Comparison of ENCODE assay signal across 8 cellular contexts in genomic region chr16:28846080-28846932, GRCh38. TPM values are rescaled to one million over a fixed set of nuclear protein-coding genes. Genes with fewer than 3 reads are reported as not detected.
DNase-seq lines count a peak whose midpoint lies in the region; FAIRE-seq and TF ChIP-seq lines count a peak whose summit lies in the region.

Gene TUFM, minus strand, starts transcription at chr16:28846348. Its CDS starts 79 bp downstream, at chr16:28846269.

- H4K20me1 ChIP-seq in H1 (replicated peaks in 1 of 2; ENCODE audit: control insufficient read depth in 1 of 2, insufficient read depth in 2 of 2, low read length in 2 of 2): peaks cover 2 to 14% of the 10 kb centered on the region in 2 experiments

- H2BK20ac ChIP-seq in H1 (ENCODE audit: low read length): 0 out of 2 replicates have a peak within 1 kb of the TSS, but pooled peaks have one; percentile 18

- H2AFZ ChIP-seq in H1 (ENCODE audit: low read length) (peak within 1 kb of the TSS; percentile 86; the same call in 1 of the 2 replicates), mesenchymal stem cell (ENCODE audit: low read depth, low read length) (peak within 1 kb of the TSS; percentile 96)

- peak within 1 kb of the TSS; percentile 91 for H4K91ac ChIP-seq in H1 (replicated peaks; ENCODE audit: insufficient read length, low read length)
- H4K91ac ChIP-seq in mesenchymal stem cell (ENCODE audit: low read length): peak within 1 kb of the TSS; percentile 78

- H3K9ac ChIP-seq in H1 (replicated peaks in 1 of 4; ENCODE audit: extremely low read depth in 1 of 4, low read depth in 3 of 4, low read length in 3 of 4) (peak within 1 kb of the TSS; percentile 74 to 91 (median 82)), mesenchymal stem cell (ENCODE audit: low read length) (peak within 1 kb of the TSS; percentile 98)

- no peak; a peak in 1 of 3 replicates for TF ChIP-seq POLR2A in H1 (IDR thresholded peaks at IDR 0.05; ENCODE audit: control extremely low read depth in 1 of 2, low read depth in 2 of 2, low read length in 2 of 2)

- H3K56ac ChIP-seq in H1 (replicated peaks; ENCODE audit: insufficient read length, low read depth, low read length): peak within 1 kb of the TSS; percentile 82

- H3K79me1 ChIP-seq in H1 (ENCODE audit: low read depth, low read length) (0 out of 2 replicates have a peak, but pooled peaks cover 2% of the 10 kb centered on the region), mesenchymal stem cell (replicated peaks; ENCODE audit: low read length, poor library complexity, severe bottlenecking) (peaks cover 34% of the 10 kb centered on the region)

- CTCF ChIA-PET in H1 (lab: Charles Lee; ENCODE audit: partially characterized antibody): interaction anchor here (0.9 to 4.8 kb wide), 16 partner anchors 8 to 127 kb away, joined by 3 to 34 read pairs (median 6); partner anchors contain the start of genes NFATC2IP and SH2B1

- no peaks in the 10 kb centered on the region for H3K27me3 ChIP-seq in H1 (replicated peaks in 1 of 4; ENCODE audit: control insufficient read depth in 3 of 4, extremely low read depth in 1 of 4, insufficient read depth in 3 of 4, low read length in 3 of 4)
- no peaks in the 10 kb centered on the region for H3K27me3 ChIP-seq in mesenchymal stem cell (ENCODE audit: control insufficient read depth in 1 of 2, insufficient read depth in 1 of 2, low read length in 2 of 2)

- TF ChIP-seq RAD21 in H1 (IDR thresholded peaks at IDR 0.05 in 1 of 2, conservative IDR thresholded peaks at IDR 0.05 in 1 of 2; ENCODE audit: low read depth in 2 of 2, low read length in 2 of 2): peak; percentile 32 to 36; a peak in 3 of 4 replicates

- H3K14ac ChIP-seq in H1 (ENCODE audit: insufficient read length) (no peak within 1 kb of the TSS), mesenchymal stem cell (ENCODE audit: low read length in 2 of 2) (peak within 1 kb of the TSS in 1 of 2 experiments; percentile 96)

- H3K4ac ChIP-seq in H1 (replicated peaks; ENCODE audit: insufficient read length, low read depth, low read length) (peak within 1 kb of the TSS; percentile 98), mesenchymal stem cell (ENCODE audit: low read depth in 1 of 2, low read length in 2 of 2) (peak within 1 kb of the TSS; percentile 83 to 85)

- POLR2A ChIA-PET in H1 (lab: Charles Lee; ENCODE audit: partially characterized antibody): interaction anchor here (0.6 to 23.4 kb wide), 13 partner anchors 8 to 128 kb away, joined by 3 to 756 read pairs (median 4); partner anchors contain the start of genes ATP2A1, ATXN2L and SH2B1

- H3K23ac ChIP-seq in H1 (ENCODE audit: insufficient read length) (no peak within 1 kb of the TSS), mesenchymal stem cell (ENCODE audit: low read length in 2 of 2) (peak within 1 kb of the TSS in 1 of 2 experiments; percentile 5)

- H2BK15ac ChIP-seq in H1 (ENCODE audit: low read length) (no peak within 1 kb of the TSS), mesenchymal stem cell (ENCODE audit: low read depth, poor library complexity, severe bottlenecking) (peak within 1 kb of the TSS; percentile 36)

- peak; percentile 90 for DNase-seq in COLO829 (ENCODE audit: low spot score)
- DNase-seq in GM20000 (ENCODE audit: low spot score): peak; percentile 96
- DNase-seq in HT1080 (ENCODE audit: low read depth): peak; percentile 99
- peak; percentile 99 for DNase-seq in NOMO-1 treated with DMSO at 0.1 percent for 48 hours (lab: John Stamatoyannopoulos, UW; ENCODE audit: unreplicated experiment)
- peak; percentile 87 to 96 (median 92) for DNase-seq in activated CD8-positive, alpha-beta memory T cell treated with anti-CD3 and anti-CD28 coated beads for 48 hours (ENCODE audit: low read depth in 2 of 3, low spot score in 2 of 3)
- peak; percentile 95 to 98 for DNase-seq in H1 (ENCODE audit: low read depth in 1 of 2, low spot score in 2 of 2)
- peak; percentile 99 for DNase-seq in mesenchymal stem cell
- peak; percentile 92 for DNase-seq in stimulated activated CD8-positive, alpha-beta memory T cell treated with anti-CD3 and anti-CD28 coated beads, Interleukin-15, amount 100 ng/mL, for 1 hour (ENCODE audit: low read depth)

- WGBS in H1 (ENCODE audit: extremely low coverage in 1 of 2, insufficient coverage in 1 of 2, insufficient read length in 1 of 2, insufficient replicate concordance in 2 of 2, low coverage in 1 of 2, low lambda C conversion rate in 2 of 2, missing lambda C conversion rate in 1 of 2), 2 experiments: 3% methylated on average over 58 of the region's 73 CpGs; no CpG with 5 or more reads in 1 of the 2 experiments
- 2% methylated on average over 73 of the region's 73 CpGs for WGBS in mesenchymal stem cell

- peak; percentile 48 for FAIRE-seq in H1 (lab: Jason Lieb, UNC)

- H3K27ac ChIP-seq in H1 (ENCODE audit: low read depth, low read length) (peak within 1 kb of the TSS; percentile 70; the same call in 1 of the 2 replicates), mesenchymal stem cell (ENCODE audit: low read length, poor library complexity, severe bottlenecking) (peak within 1 kb of the TSS; percentile 44)

- H2BK5ac ChIP-seq in H1 (ENCODE audit: low read depth, low read length) (peak within 1 kb of the TSS; percentile 95), mesenchymal stem cell (ENCODE audit: low read depth, low read length, poor library complexity, severe bottlenecking) (no peak within 1 kb of the TSS)

- peak in 1 of 2 experiments; percentile 88; a peak in 2 of 3 replicates for TF ChIP-seq EP300 in H1 (IDR thresholded peaks at IDR 0.05; ENCODE audit: borderline replicate concordance in 1 of 2, low read depth in 2 of 2, low read length in 2 of 2)

- H2BK12ac ChIP-seq in H1 (ENCODE audit: low read depth, low read length) (peak within 1 kb of the TSS; percentile 75), mesenchymal stem cell (ENCODE audit: low read length in 2 of 2) (no peak within 1 kb of the TSS)

- peak within 1 kb of the TSS; percentile 93 for H3K18ac ChIP-seq in H1 (ENCODE audit: extremely low read depth, low read length)
- H3K18ac ChIP-seq in mesenchymal stem cell (ENCODE audit: low read depth in 1 of 2, low read length in 2 of 2): peak within 1 kb of the TSS; percentile 71 to 87

- H3K9me3 ChIP-seq in H1 (ENCODE audit: insufficient read depth in 2 of 2, low read depth in 1 of 2, low read length in 1 of 2) (no peaks in the 10 kb centered on the region), mesenchymal stem cell (ENCODE audit: control insufficient read depth, low read length) (no peaks in the 10 kb centered on the region)

- peaks cover 14% of the 10 kb centered on the region for H3K23me2 ChIP-seq in H1 (ENCODE audit: low read depth, low read length)

- H3K4me2 ChIP-seq in H1 (ENCODE audit: insufficient read depth in 1 of 2, low read depth in 2 of 2, low read length in 2 of 2) (peak within 1 kb of the TSS; percentile 71 to 98), mesenchymal stem cell (ENCODE audit: low read length, poor library complexity, severe bottlenecking) (peak within 1 kb of the TSS; percentile 94)

- H3K79me2 ChIP-seq in H1 (ENCODE audit: control insufficient read depth in 1 of 2, insufficient read depth in 2 of 2, low read length in 2 of 2): peaks cover 0 to 20% of the 10 kb centered on the region in 2 experiments; a peak in 3 of 4 replicates

- peak within 1 kb of the TSS; percentile 92 for H4K5ac ChIP-seq in H1 (ENCODE audit: insufficient read length, low read depth, low read length)

- H3K4me1 ChIP-seq in H1 (replicated peaks in 1 of 4; ENCODE audit: control insufficient read depth in 3 of 4, insufficient read depth in 4 of 4, low read length in 3 of 4): peaks cover 0 to 7% (median 3%) of the 10 kb centered on the region in 4 experiments; a peak in 5 of 7 replicates
- peaks cover 15% of the 10 kb centered on the region for H3K4me1 ChIP-seq in mesenchymal stem cell (ENCODE audit: control insufficient read depth, insufficient read depth, low read depth, low read length)

- TF ChIP-seq CTCF in GM20000 (IDR thresholded peaks at IDR 0.05; ENCODE audit: extremely low read depth, missing control alignments) (peak; percentile 75), H1 (IDR thresholded peaks at IDR 0.05; ENCODE audit: control extremely low read depth in 1 of 3, insufficient read depth in 1 of 3, low read depth in 1 of 3, low read length in 3 of 3) (peak; percentile 83 to 93 (median 86))

- H2BK120ac ChIP-seq in H1 (replicated peaks; ENCODE audit: low read depth, low read length) (no peak within 1 kb of the TSS), mesenchymal stem cell (ENCODE audit: low read depth, low read length) (peak within 1 kb of the TSS; percentile 54)

- peak within 1 kb of the TSS; percentile 87 to 99 (median 98) for H3K4me3 ChIP-seq in H1 (ENCODE audit: extremely low read depth in 1 of 4, insufficient read depth in 2 of 4, low read depth in 3 of 4, low read length in 4 of 4)
- H3K4me3 ChIP-seq in mesenchymal stem cell (ENCODE audit: insufficient read depth in 1 of 2, low read depth in 1 of 2, low read length in 2 of 2): peak within 1 kb of the TSS; percentile 98 to 100

- peaks cover 17 to 32% (median 28%) of the 10 kb centered on the region in 4 experiments for H3K36me3 ChIP-seq in H1 (ENCODE audit: control insufficient read depth in 2 of 4, insufficient read depth in 4 of 4, low read length in 3 of 4)
- peaks cover 34 to 36% of the 10 kb centered on the region in 2 experiments for H3K36me3 ChIP-seq in mesenchymal stem cell (ENCODE audit: control insufficient read depth in 1 of 2, insufficient read depth in 2 of 2, low read depth in 1 of 2, low read length in 2 of 2)

- H4K8ac ChIP-seq in H1 (ENCODE audit: extremely low read depth, insufficient read depth, low read length) (peak within 1 kb of the TSS; percentile 99), mesenchymal stem cell (ENCODE audit: low read length) (peak within 1 kb of the TSS; percentile 97)

- H2AK5ac ChIP-seq in H1 (ENCODE audit: low read depth, low read length) (peak within 1 kb of the TSS; percentile 75), mesenchymal stem cell (ENCODE audit: low read length, severe bottlenecking) (peak within 1 kb of the TSS; percentile 70)

RNA-seq across cellular contexts. Expression of gene TUFM, which starts in this region (rescaled TPM):
- total RNA-seq in HT1080 (2014; rRNA removed; shearing (Covaris generic)): 390 and 404 TPM in 2 replicates
- polyA plus RNA-seq in HT1080 (2015; cell fraction: cytosol; rRNA removed): 226 and 238 TPM in 2 replicates
- 270 and 313 TPM in 2 replicates for polyA plus RNA-seq in HT1080 (2015; cell fraction: nucleus; rRNA removed)
- total RNA-seq in H1 (2021; fragmentation: NEBNext Ultra II Directional; extraction: Animal tissue kit (Norgen Biotek cat#: 25700)): 243 and 249 TPM in 2 replicates
- 216 and 283 TPM in 2 replicates for polyA plus RNA-seq in H1 (2011; rRNA removed)
- 216 TPM for polyA plus RNA-seq in H1 (2011; cell fraction: cytosol; rRNA removed)
- 375 TPM for polyA plus RNA-seq in H1 (2011; cell fraction: nucleus; rRNA removed)
- polyA plus RNA-seq in H1 (2012, experiment 1 of 2): 252 to 300 TPM (median 277 TPM) in 4 replicates
- 261 TPM for polyA plus RNA-seq in H1 (2012, experiment 2 of 2)
- polyA plus RNA-seq in H1 (2013, experiment 1 of 2): 233 TPM
- 250 TPM for polyA plus RNA-seq in H1 (2013, experiment 2 of 2)
- polyA minus RNA-seq in H1 (2011; rRNA and poly(A)+ RNA removed): 76.3 and 102 TPM in 2 replicates
- polyA minus RNA-seq in H1 (2011; cell fraction: cytosol; rRNA and poly(A)+ RNA removed): 74.2 TPM
- polyA minus RNA-seq in H1 (2011; cell fraction: nucleus; rRNA and poly(A)+ RNA removed): 65.9 TPM
- 102 TPM for polyA plus RNA-seq in mesenchymal stem cell (2013, experiment 1 of 2)
- 104 TPM for polyA plus RNA-seq in mesenchymal stem cell (2013, experiment 2 of 2)

Comparison
In these comparisons a context has a peak if more than half of its experiments do, and no peak if none do; other contexts are left out.
1. Peak in every context shown above with its lines: DNase-seq, H3K4me3 ChIP-seq and H3K27ac ChIP-seq.